ENCODE assay signal across 7 cellular contexts in the genomic region with DNA sequence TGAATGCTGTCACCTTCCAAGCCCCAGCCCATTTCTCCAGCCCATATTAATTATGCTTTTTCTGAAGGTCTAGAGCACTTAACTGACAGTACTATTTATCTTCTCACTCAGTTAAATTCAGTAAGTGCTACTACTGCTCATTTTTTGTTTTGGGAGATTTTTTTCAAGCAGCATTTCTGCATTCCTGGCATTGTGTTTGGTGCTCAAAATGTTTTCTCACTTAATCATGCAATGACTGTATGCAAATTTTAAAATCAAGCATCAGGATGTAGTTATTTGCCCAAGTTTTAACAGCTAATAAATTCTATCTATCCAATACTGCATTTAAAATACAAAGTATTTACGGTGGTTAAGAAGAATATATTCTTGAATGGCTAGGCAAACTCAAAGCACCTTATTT. TPM values are rescaled to one million over a fixed set of nuclear protein-coding genes. Genes with fewer than 3 reads are reported as not detected.
DNase-seq lines count a peak whose midpoint lies in the region; ATAC-seq and TF ChIP-seq lines count a peak whose summit lies in the region.
"Not testable (repeated sequence)": the region's sequence is repeated elsewhere in the genome, so short reads cannot be mapped to it uniquely, and the experiment has no call there.

No MANE protein-coding gene starts in this region.

- H3K9me3 ChIP-seq in CD8-positive, alpha-beta T cell (ENCODE audit: low read length): not testable (repeated sequence)

- CTCF ChIA-PET in CD8-positive, alpha-beta T cell (lab: Charles Lee); activated naive CD4-positive, alpha-beta T cell treated with anti-CD3 and anti-CD28 coated beads, Interleukin-2, amount 10 ng/mL, durations not matched to agents 7 days and 5 days (lab: Charles Lee): not testable (repeated sequence)

- not testable (repeated sequence) for H3K36me3 Mint-ChIP-seq in CD8-positive, alpha-beta T cell; IgD-negative memory B cell; activated CD4-positive, alpha-beta T cell treated with anti-CD3 and anti-CD28 coated beads, Interleukin-2, amount 10 ng/mL, durations not matched to agents 24 days and 14 days (ENCODE audit: low read depth); activated naive CD4-positive, alpha-beta T cell treated with anti-CD3 and anti-CD28 coated beads, Interleukin-2, amount 10 ng/mL, durations not matched to agents 7 days and 5 days; central memory CD8-positive, alpha-beta T cell (ENCODE audit: insufficient read depth); neural crest cell (ENCODE audit: low read depth)

- not testable (repeated sequence) for H3K27me3 Mint-ChIP-seq in CD8-positive, alpha-beta T cell (ENCODE audit: low read depth)
- H3K27me3 Mint-ChIP-seq in IgD-negative memory B cell (peaks cover 24% of the 10 kb centered on the region), neural crest cell (ENCODE audit: low read depth) (peaks cover 34% of the 10 kb centered on the region)
- H3K27me3 Mint-ChIP-seq in activated CD4-positive, alpha-beta T cell treated with anti-CD3 and anti-CD28 coated beads, Interleukin-2, amount 10 ng/mL, durations not matched to agents 24 days and 14 days: peaks cover 36% of the 10 kb centered on the region
- H3K27me3 Mint-ChIP-seq in activated naive CD4-positive, alpha-beta T cell treated with anti-CD3 and anti-CD28 coated beads, Interleukin-2, amount 10 ng/mL, durations not matched to agents 7 days and 5 days: peaks cover 44% of the 10 kb centered on the region
- peaks cover 35% of the 10 kb centered on the region for H3K27me3 Mint-ChIP-seq in central memory CD8-positive, alpha-beta T cell

- ATAC-seq in CD8-positive, alpha-beta T cell; central memory CD8-positive, alpha-beta T cell (replicated peaks; ENCODE audit: extremely low read depth, poor library complexity, severe bottlenecking): not testable (repeated sequence)

- not testable (repeated sequence) for H3K27ac ChIP-seq in CD8-positive, alpha-beta T cell (ENCODE audit: low read depth, low read length)

- H3K27ac Mint-ChIP-seq in CD8-positive, alpha-beta T cell: peak overlapping the region; percentile 37
- H3K27ac Mint-ChIP-seq in IgD-negative memory B cell; activated CD4-positive, alpha-beta T cell treated with anti-CD3 and anti-CD28 coated beads, Interleukin-2, amount 10 ng/mL, durations not matched to agents 24 days and 14 days; activated naive CD4-positive, alpha-beta T cell treated with anti-CD3 and anti-CD28 coated beads, Interleukin-2, amount 10 ng/mL, durations not matched to agents 7 days and 5 days; neural crest cell (ENCODE audit: unreplicated experiment): not testable (repeated sequence)
- peak overlapping the region; percentile 21 for H3K27ac Mint-ChIP-seq in central memory CD8-positive, alpha-beta T cell (ENCODE audit: low read depth)

- not testable (repeated sequence) for H3K4me1 ChIP-seq in CD8-positive, alpha-beta T cell (ENCODE audit: insufficient read depth, low read length)

- H3K9me3 Mint-ChIP-seq in CD8-positive, alpha-beta T cell; IgD-negative memory B cell; activated CD4-positive, alpha-beta T cell treated with anti-CD3 and anti-CD28 coated beads, Interleukin-2, amount 10 ng/mL, durations not matched to agents 24 days and 14 days; activated naive CD4-positive, alpha-beta T cell treated with anti-CD3 and anti-CD28 coated beads, Interleukin-2, amount 10 ng/mL, durations not matched to agents 7 days and 5 days; central memory CD8-positive, alpha-beta T cell; neural crest cell: not testable (repeated sequence)

- peaks cover 29% of the 10 kb centered on the region for H3K4me1 Mint-ChIP-seq in CD8-positive, alpha-beta T cell (ENCODE audit: low read depth)
- peaks cover 0 to 20% (median 15%) of the 10 kb centered on the region in 3 donors for H3K4me1 Mint-ChIP-seq in IgD-negative memory B cell
- H3K4me1 Mint-ChIP-seq in activated CD4-positive, alpha-beta T cell treated with anti-CD3 and anti-CD28 coated beads, Interleukin-2, amount 10 ng/mL, durations not matched to agents 24 days and 14 days: not testable (repeated sequence)
- H3K4me1 Mint-ChIP-seq in activated naive CD4-positive, alpha-beta T cell treated with anti-CD3 and anti-CD28 coated beads, Interleukin-2, amount 10 ng/mL, durations not matched to agents 7 days and 5 days: peaks cover 16% of the 10 kb centered on the region
- peaks cover 13% of the 10 kb centered on the region for H3K4me1 Mint-ChIP-seq in central memory CD8-positive, alpha-beta T cell
- H3K4me1 Mint-ChIP-seq in neural crest cell: peaks cover 22% of the 10 kb centered on the region

- not testable (repeated sequence) for H3K36me3 ChIP-seq in CD8-positive, alpha-beta T cell (ENCODE audit: insufficient read depth, low read length)

- not testable (repeated sequence) for DNase-seq in CD8-positive, alpha-beta T cell; activated CD4-positive, alpha-beta T cell treated with anti-CD3 and anti-CD28 coated beads, Interleukin-2, amount 10 ng/mL, durations not matched to agents 24 days and 14 days; activated naive CD4-positive, alpha-beta T cell treated with anti-CD3 and anti-CD28 coated beads, Interleukin-2, amount 10 ng/mL, durations not matched to agents 7 days and 5 days; central memory CD8-positive, alpha-beta T cell (ENCODE audit: low spot score in 2 of 2); neural crest cell (ENCODE audit: low read depth, low spot score)
- DNase-seq in kidney glomerular epithelial cell (lab: John Stamatoyannopoulos, UW): peak; percentile 30

- intact Hi-C loops in CD8-positive, alpha-beta T cell (cut with DNase I, micrococcal nuclease): loop anchor here in 1 of 2 experiments (1.0 kb wide), 1 partner anchor 586 kb away; no protein-coding TSS in a partner anchor
- intact Hi-C loops in activated CD4-positive, alpha-beta T cell treated with anti-CD3 and anti-CD28 coated beads, Interleukin-2, amount 10 ng/mL, durations not matched to agents 24 days and 14 days (cut with micrococcal nuclease): loop anchor here (5.0 kb wide), 1 partner anchor 132 kb away; no protein-coding TSS in a partner anchor

- TF ChIP-seq CTCF in CD8-positive, alpha-beta T cell (IDR thresholded peaks at IDR 0.05); neural crest cell (conservative IDR thresholded peaks at IDR 0.05): not testable (repeated sequence)

- not testable (repeated sequence) for H3K27me3 ChIP-seq in CD8-positive, alpha-beta T cell (ENCODE audit: insufficient read depth, low read length)

- H3K4me3 ChIP-seq in CD8-positive, alpha-beta T cell (ENCODE audit: low read depth, low read length): not testable (repeated sequence)

- peak overlapping the region; percentile 95 for H3K4me3 Mint-ChIP-seq in CD8-positive, alpha-beta T cell
- H3K4me3 Mint-ChIP-seq in IgD-negative memory B cell (peak overlapping the region in 3 of 4 donors; percentile 2 to 69 (median 46)), neural crest cell (peak overlapping the region; percentile 90)
- H3K4me3 Mint-ChIP-seq in activated CD4-positive, alpha-beta T cell treated with anti-CD3 and anti-CD28 coated beads, Interleukin-2, amount 10 ng/mL, durations not matched to agents 24 days and 14 days: peak overlapping the region; percentile 87
- H3K4me3 Mint-ChIP-seq in activated naive CD4-positive, alpha-beta T cell treated with anti-CD3 and anti-CD28 coated beads, Interleukin-2, amount 10 ng/mL, durations not matched to agents 7 days and 5 days: peak overlapping the region; percentile 2
- H3K4me3 Mint-ChIP-seq in central memory CD8-positive, alpha-beta T cell: peak overlapping the region; percentile 80

- POLR2A ChIA-PET in CD8-positive, alpha-beta T cell (lab: Charles Lee): not testable (repeated sequence)

RNA-seq across cellular contexts. Expression of gene DPY19L2, which starts 1.6 kb away (rescaled TPM):
- total RNA-seq in CD8-positive, alpha-beta T cell: 1 to 10 TPM; 3.4 to 3.6 TPM
- polyA plus RNA-seq in IgD-negative memory B cell: not detected
- total RNA-seq in activated CD4-positive, alpha-beta T cell treated with anti-CD3 and anti-CD28 coated beads, Interleukin-2, amount 10 ng/mL, durations not matched to agents 24 days and 14 days: 0.61 and 0.80 TPM in 2 replicates
- 23.2 and 25.2 TPM in 2 replicates for total RNA-seq in neural crest cell

Comparison
In these comparisons a context has a peak if more than half of its experiments do, and no peak if none do; other contexts are left out.
1. H3K4me3 Mint-ChIP-seq: peak in every context shown above with its lines; median percentile 95 in CD8-positive, alpha-beta T cell; 90 in neural crest cell; 87 in activated CD4-positive, alpha-beta T cell treated with anti-CD3 and anti-CD28 coated beads, Interleukin-2, amount 10 ng/mL, durations not matched to agents 24 days and 14 days; 80 in central memory CD8-positive, alpha-beta T cell; 46 in IgD-negative memory B cell; 2 in activated naive CD4-positive, alpha-beta T cell treated with anti-CD3 and anti-CD28 coated beads, Interleukin-2, amount 10 ng/mL, durations not matched to agents 7 days and 5 days.